ENCODE assay signal across 20 cellular contexts in genomic region chr9:117405950-117406705, GRCh38. TPM values are rescaled to one million over a fixed set of nuclear protein-coding genes. Genes with fewer than 3 reads are reported as not detected.
DNase-seq lines count a peak whose midpoint lies in the region; ATAC-seq and TF ChIP-seq lines count a peak whose summit lies in the region.
"Had no signal": no experiment of that assay in that cellular context is flagged by ENCODE, and none has a peak within 500 bp of the region (broad histone marks: within the 10 kb centered on the region; RNA-seq: fewer than 3 reads in every experiment).

No MANE protein-coding gene starts in this region.

- H3K79me2 ChIP-seq in osteoblast (ENCODE audit: insufficient read depth, low read length): no peaks in the 10 kb centered on the region

- peaks cover 71% of the 10 kb centered on the region for H3K4me1 Mint-ChIP-seq in glutamatergic neuron (ENCODE audit: low read depth, unreplicated experiment)
- H3K4me1 Mint-ChIP-seq: B cell, IgD-negative memory B cell had no signal

- no peaks in the 10 kb centered on the region for H4K20me1 ChIP-seq in osteoblast (ENCODE audit: insufficient read depth, low read length)

- no peaks in the 10 kb centered on the region for H3K27me3 Mint-ChIP-seq in glutamatergic neuron (ENCODE audit: unreplicated experiment)

- no peaks in the 10 kb centered on the region for H3K36me3 Mint-ChIP-seq in glutamatergic neuron (ENCODE audit: unreplicated experiment)
- H3K36me3 Mint-ChIP-seq: IgD-negative memory B cell had no signal

- H3K27ac ChIP-seq in osteoblast (ENCODE audit: low read depth, low read length): no peak overlapping the region
- H3K27ac ChIP-seq: 22Rv1, HL-60 had no signal

- H3K9me3 ChIP-seq in osteoblast (ENCODE audit: low read depth, low read length): no peaks in the 10 kb centered on the region
- H3K9me3 ChIP-seq: MG63 had no signal

- H3K4me3 ChIP-seq in osteoblast (ENCODE audit: insufficient read depth, low read length): no peak overlapping the region
- H3K4me3 ChIP-seq: MG63 had no signal

- no peak for ATAC-seq in HG03139 (IDR thresholded peaks at IDR 0.05; ENCODE audit: unreplicated experiment)
- no peak for ATAC-seq in SK-N-SH treated with all-trans-retinoic acid at 6 μM for 48 hours
- ATAC-seq: Right ventricle myocardium inferior had no signal

- peaks cover 3% of the 10 kb centered on the region for H3K27me3 ChIP-seq in osteoblast (ENCODE audit: insufficient read depth, low read length)

- H3K9me3 Mint-ChIP-seq in glutamatergic neuron (ENCODE audit: unreplicated experiment): peaks cover 4% of the 10 kb centered on the region
- H3K9me3 Mint-ChIP-seq: H9 had no signal

- DNase-seq in NCI-H524 (lab: John Stamatoyannopoulos, UW) (peak; percentile 12 to 46), NCI-H524 treated with DMSO at 0.1 percent for 48 hours (lab: John Stamatoyannopoulos, UW) (no peak), glutamatergic neuron (no peak), osteoblast (ENCODE audit: insufficient read length, low spot score, missing footprints) (peak; percentile 27), GM10266 (ENCODE audit: extremely low spot score) (no peak), HuH-7.5 (ENCODE audit: low spot score) (no peak)
- DNase-seq: DMS 273 treated with DMSO at 0.1 percent for 48 hours, H9, Karpas-422, MG63, NCI-H1048, NCI-H1930, NCI-H345 had no signal

- no peak for TF ChIP-seq CTCF in glutamatergic neuron (IDR thresholded peaks at IDR 0.05; ENCODE audit: partially characterized antibody, unreplicated experiment)
- TF ChIP-seq CTCF in osteoblast (IDR thresholded peaks at IDR 0.05; ENCODE audit: extremely low read depth, low read depth, low read length): no peak
- no peak for TF ChIP-seq CTCF in GM10266 (IDR thresholded peaks at IDR 0.05; ENCODE audit: control insufficient read depth, insufficient read depth, low read depth, missing control alignments)

- no peaks in the 10 kb centered on the region for H3K36me3 ChIP-seq in osteoblast (ENCODE audit: insufficient read depth, low read length)
- H3K36me3 ChIP-seq: MG63 had no signal

- H3K27ac Mint-ChIP-seq in glutamatergic neuron (ENCODE audit: unreplicated experiment): peak overlapping the region; percentile 5
- H3K27ac Mint-ChIP-seq: B cell, IgD-negative memory B cell had no signal

- no peak overlapping the region for H3K4me2 ChIP-seq in osteoblast (ENCODE audit: insufficient read depth, low read length)

- no peak overlapping the region for H2AFZ ChIP-seq in osteoblast (ENCODE audit: low read length)

- H3K4me1 ChIP-seq in osteoblast (ENCODE audit: insufficient read depth, low read length): no peaks in the 10 kb centered on the region

- H3K4me3 Mint-ChIP-seq in glutamatergic neuron (ENCODE audit: unreplicated experiment): peak overlapping the region; percentile 31
- H3K4me3 Mint-ChIP-seq: B cell, H9, IgD-negative memory B cell had no signal

TF ChIP-seq in SK-N-SH treated with all-trans-retinoic acid at 6 μM for 48 hours, 23 proteins besides CTCF, POLR2A, EP300 and RAD21:
- TF ChIP-seq RARB (CRISPR knock-in tag; IDR thresholded peaks at IDR 0.05) (no peak), TOX (CRISPR knock-in tag; IDR thresholded peaks at IDR 0.05; ENCODE audit: borderline replicate concordance) (no peak), ISL1 (CRISPR knock-in tag; IDR thresholded peaks at IDR 0.05) (no peak), BACH2 (CRISPR knock-in tag; IDR thresholded peaks at IDR 0.05; ENCODE audit: borderline replicate concordance) (no peak), ARNTL (CRISPR knock-in tag; IDR thresholded peaks at IDR 0.05; ENCODE audit: borderline replicate concordance, low read depth) (no peak)

RNA-seq across cellular contexts. Expression of gene ASTN2, which starts 8.7 kb away (rescaled TPM):
- 134 TPM for total RNA-seq in glutamatergic neuron (ENCODE audit: unreplicated experiment)
- total RNA-seq in osteoblast: 4.7 TPM in 2 replicates

Comparison
In these comparisons a context has a peak if more than half of its experiments do, and no peak if none do; other contexts are left out.
1. DNase-seq: peak in NCI-H524 (2 of 2) and osteoblast (single experiment); none in NCI-H524 treated with DMSO at 0.1 percent for 48 hours (single experiment), glutamatergic neuron (single experiment), GM10266 (single experiment) and HuH-7.5 (single experiment).
2. RNA of gene ASTN2, which starts 8.7 kb away (total RNA-seq): 134 TPM in glutamatergic neuron (single experiment); 4.7 TPM in osteoblast; every median in the first group is over 10 times any median in the second.